In the genomic region with DNA sequence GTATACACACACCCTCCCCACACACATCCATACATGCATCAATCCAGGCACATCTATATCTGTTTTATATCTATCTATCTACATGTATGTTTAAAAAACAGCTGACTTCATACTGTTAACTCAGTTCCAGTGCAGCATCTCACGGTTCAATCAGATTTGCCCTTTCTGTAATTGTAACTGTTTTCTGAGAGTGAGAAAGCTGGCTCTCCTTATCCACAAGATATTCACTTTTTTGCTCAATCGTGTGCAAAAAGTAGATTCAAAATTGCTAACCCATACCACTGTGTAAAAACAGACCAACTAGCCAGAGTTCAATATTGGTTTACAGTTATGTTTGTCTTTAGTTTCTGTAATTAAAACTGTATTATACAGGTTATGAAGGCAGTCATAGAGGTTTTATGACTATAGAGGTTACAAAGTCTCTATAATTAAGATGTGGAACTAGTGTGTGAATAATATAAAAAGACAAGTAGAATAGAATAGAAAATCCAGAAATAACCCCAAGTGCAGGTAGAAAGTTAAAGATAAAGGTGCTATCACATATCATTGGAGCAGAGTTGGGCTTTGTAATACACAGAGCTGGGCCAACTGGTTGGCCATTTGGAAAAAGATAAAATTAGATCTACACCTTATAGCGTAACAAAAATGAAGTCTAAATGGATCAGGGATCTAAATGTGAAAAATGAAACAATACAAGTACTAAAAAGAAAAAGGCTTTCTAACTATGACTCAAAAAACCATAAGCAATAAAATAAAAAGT, we compare ENCODE assay signal across 8 cellular contexts. TPM values are rescaled to one million over a fixed set of nuclear protein-coding genes. Genes with fewer than 3 reads are reported as not detected.
DNase-seq lines count a peak whose midpoint lies in the region; ATAC-seq and TF ChIP-seq lines count a peak whose summit lies in the region.

No MANE protein-coding gene starts in this region.

- no peak overlapping the region for H2BK5ac ChIP-seq in mesendoderm (ENCODE audit: low read length)

- peak overlapping the region; percentile 94 for H3K4me2 ChIP-seq in mesendoderm (ENCODE audit: low read length)

- peaks cover 10% of the 10 kb centered on the region for H3K79me2 ChIP-seq in mesendoderm (ENCODE audit: control insufficient read depth, insufficient read depth, low read length)

- H3K18ac ChIP-seq in mesendoderm (ENCODE audit: low read length): no peak overlapping the region

- no peak overlapping the region for H2AK5ac ChIP-seq in mesendoderm (ENCODE audit: low read length)

- POLR2A ChIA-PET in MCF 10A (lab: Yijun Ruan, JAX): interaction anchor here (0.6 to 2.4 kb wide), 6 partner anchors 9 to 274 kb away, joined by 3 to 10 read pairs (median 3); a partner anchor contains a TSS

- peaks cover under 1% of the 10 kb centered on the region for H3K36me3 ChIP-seq in mesendoderm (ENCODE audit: control insufficient read depth, insufficient read depth, low read length)

- CTCF ChIA-PET in activated naive CD4-positive, alpha-beta T cell treated with anti-CD3 and anti-CD28 coated beads for 36 hours (lab: Charles Lee): interaction anchor here (1.0 to 1.1 kb wide), 3 partner anchors 10 to 26 kb away, joined by 3 to 6 read pairs (median 4); no protein-coding TSS in a partner anchor
- CTCF ChIA-PET in MCF 10A (lab: Yijun Ruan, JAX): interaction anchor here (0.6 to 0.8 kb wide), 3 partner anchors 300 to 396 kb away, joined by 3 to 4 read pairs (median 3); no protein-coding TSS in a partner anchor

- no peak overlapping the region for H4K5ac ChIP-seq in mesendoderm (ENCODE audit: low read length)

- peak overlapping the region; percentile 100 for H3K56ac ChIP-seq in mesendoderm (ENCODE audit: low read length)

- H2BK120ac ChIP-seq in mesendoderm (ENCODE audit: low read depth, low read length): no peak overlapping the region

- H3K27ac Mint-ChIP-seq in activated naive CD4-positive, alpha-beta T cell treated with anti-CD3 and anti-CD28 coated beads for 36 hours: no peak overlapping the region
- H3K27ac Mint-ChIP-seq in MCF 10A (ENCODE audit: low read depth, unreplicated experiment) (no peak overlapping the region), type B pancreatic cell (no peak overlapping the region)

- intact Hi-C loops in activated naive CD4-positive, alpha-beta T cell treated with anti-CD3 and anti-CD28 coated beads for 36 hours (cut with micrococcal nuclease): no loop called here
- intact Hi-C loops in MCF 10A (cut with micrococcal nuclease): no loop called here

- no peak overlapping the region for H3K23ac ChIP-seq in mesendoderm (ENCODE audit: low read length)

- H3K4me1 ChIP-seq in mesendoderm (ENCODE audit: control insufficient read depth, low read depth, low read length): peaks cover 2% of the 10 kb centered on the region

- no peak overlapping the region for H3K27ac ChIP-seq in mesendoderm (ENCODE audit: low read depth, low read length)

- H3K4me1 Mint-ChIP-seq in activated naive CD4-positive, alpha-beta T cell treated with anti-CD3 and anti-CD28 coated beads for 36 hours (ENCODE audit: low read depth): peaks cover 10% of the 10 kb centered on the region
- H3K4me1 Mint-ChIP-seq in MCF 10A (ENCODE audit: insufficient read depth, unreplicated experiment): peaks cover 15% of the 10 kb centered on the region
- peaks cover 18% of the 10 kb centered on the region for H3K4me1 Mint-ChIP-seq in type B pancreatic cell (ENCODE audit: unreplicated experiment)

- H3K4me3 ChIP-seq in mesendoderm (ENCODE audit: low read length): peak overlapping the region; percentile 96

- H3K9ac ChIP-seq in mesendoderm (ENCODE audit: low read length): peak overlapping the region; percentile 98

- BruUV-seq in MCF 10A (replicated peaks; lab: Mats Ljungman, UMichigan): no TSS peak

- ATAC-seq in HG03342 (IDR thresholded peaks at IDR 0.05; ENCODE audit: unreplicated experiment): no peak

- no peak overlapping the region for H3K4ac ChIP-seq in mesendoderm (ENCODE audit: low read depth, low read length)

- peaks cover 9% of the 10 kb centered on the region for H3K9me3 Mint-ChIP-seq in activated naive CD4-positive, alpha-beta T cell treated with anti-CD3 and anti-CD28 coated beads for 36 hours
- peaks cover 4% of the 10 kb centered on the region for H3K9me3 Mint-ChIP-seq in MCF 10A (ENCODE audit: unreplicated experiment)
- H3K9me3 Mint-ChIP-seq in type B pancreatic cell: peaks cover 3% of the 10 kb centered on the region

- peak overlapping the region; percentile 39 for H3K4me3 Mint-ChIP-seq in activated naive CD4-positive, alpha-beta T cell treated with anti-CD3 and anti-CD28 coated beads for 36 hours
- peak overlapping the region; percentile 70 for H3K4me3 Mint-ChIP-seq in MCF 10A (ENCODE audit: unreplicated experiment)
- peak overlapping the region; percentile 98 for H3K4me3 Mint-ChIP-seq in type B pancreatic cell

- H3K27me3 Mint-ChIP-seq in activated naive CD4-positive, alpha-beta T cell treated with anti-CD3 and anti-CD28 coated beads for 36 hours (ENCODE audit: low read depth): no peaks in the 10 kb centered on the region
- H3K27me3 Mint-ChIP-seq in MCF 10A (ENCODE audit: insufficient read depth, unreplicated experiment) (peaks cover 4% of the 10 kb centered on the region), type B pancreatic cell (peaks cover 3% of the 10 kb centered on the region)

- no peaks in the 10 kb centered on the region for H3K27me3 ChIP-seq in mesendoderm (ENCODE audit: insufficient read depth, low read length, poor library complexity)

- no peak for DNase-seq in activated naive CD4-positive, alpha-beta T cell treated with anti-CD3 and anti-CD28 coated beads for 36 hours
- no peak for DNase-seq in activated naive CD4-positive, alpha-beta T cell treated with anti-CD3 and anti-CD28 coated beads, Interleukin-2, amount 50 U/mL, for 16 hours
- DNase-seq in MCF 10A (ENCODE audit: unreplicated experiment): no peak
- no peak for DNase-seq in mesendoderm
- no peak for DNase-seq in type B pancreatic cell (ENCODE audit: extremely low spot score, unreplicated experiment)
- no peak for DNase-seq in SIG-M5 treated with dmso at 0.1 percent for 504 hours (lab: John Stamatoyannopoulos, UW; ENCODE audit: unreplicated experiment)
- DNase-seq in germinal center (ENCODE audit: low spot score): no peak

- no CpG with 5 or more reads among the region's 3 CpGs for WGBS in mesendoderm (ENCODE audit: extremely low coverage, insufficient coverage, low lambda C conversion rate)

- peaks cover 3% of the 10 kb centered on the region for H3K36me3 Mint-ChIP-seq in activated naive CD4-positive, alpha-beta T cell treated with anti-CD3 and anti-CD28 coated beads for 36 hours (ENCODE audit: low read depth)
- peaks cover 5% of the 10 kb centered on the region for H3K36me3 Mint-ChIP-seq in MCF 10A (ENCODE audit: insufficient read depth, unreplicated experiment)
- H3K36me3 Mint-ChIP-seq in type B pancreatic cell: no peaks in the 10 kb centered on the region

- TF ChIP-seq CTCF in MCF 10A (IDR thresholded peaks at IDR 0.05; ENCODE audit: unreplicated experiment) (no peak), type B pancreatic cell (conservative IDR thresholded peaks at IDR 0.05) (no peak)

- no peak overlapping the region for H2BK15ac ChIP-seq in mesendoderm (replicated peaks; ENCODE audit: low read depth)

- H4K8ac ChIP-seq in mesendoderm (ENCODE audit: low read depth, low read length): no peak overlapping the region

- H3K79me1 ChIP-seq in mesendoderm (ENCODE audit: low read length): peaks cover 6% of the 10 kb centered on the region

RNA-seq across cellular contexts. Expression of a gene that starts 20.1 kb away (rescaled TPM):
- 1 to 10 TPM; 1.0 to 1.7 TPM for total RNA-seq in activated naive CD4-positive, alpha-beta T cell treated with anti-CD3 and anti-CD28 coated beads for 36 hours
- 2.6 and 3.4 TPM in 2 replicates for total RNA-seq in MCF 10A (2022)
- 1.6 TPM for polyA plus RNA-seq in mesendoderm (2013, experiment 1 of 2)
- 1.8 TPM for polyA plus RNA-seq in mesendoderm (2013, experiment 2 of 2)
- 1.2 and 2.7 TPM in 2 replicates for total RNA-seq in type B pancreatic cell (ENCODE audit: low replicate concordance)

Comparison
In these comparisons a context has a peak if more than half of its experiments do, and no peak if none do; other contexts are left out.
1. H3K4me3 Mint-ChIP-seq: peak in every context shown above with its lines; median percentile 98 in type B pancreatic cell; 70 in MCF 10A; 39 in activated naive CD4-positive, alpha-beta T cell treated with anti-CD3 and anti-CD28 coated beads for 36 hours.